2 cellular contexts compared by ENCODE assay signal in genomic region chr9:132020272-132020671, GRCh38.
TF ChIP-seq lines count a peak whose summit lies in the region.

No MANE protein-coding gene starts in this region.

TF ChIP-seq in endothelial cell of umbilical vein, 7 proteins besides CTCF, POLR2A, EP300 and RAD21:
- TF ChIP-seq FOS (IDR thresholded peaks at IDR 0.05; ENCODE audit: borderline replicate concordance, insufficient read depth, low read length) (no peak), POLR2AphosphoS5 (IDR thresholded peaks at IDR 0.05; ENCODE audit: insufficient read depth, low read depth, low read length) (no peak), MYC (IDR thresholded peaks at IDR 0.05; ENCODE audit: low read depth, low read length) (no peak), GATA2 (IDR thresholded peaks at IDR 0.05; ENCODE audit: insufficient read depth, insufficient read length, low read depth, low read length) (no peak), JUN (IDR thresholded peaks at IDR 0.05; ENCODE audit: borderline replicate concordance, insufficient read depth, insufficient read length, low read depth) (no peak), EZH2 (IDR thresholded peaks at IDR 0.05; ENCODE audit: borderline replicate concordance, low read depth, low read length, severe bottlenecking) (no peak)
- TF ChIP-seq, protein P1, sequence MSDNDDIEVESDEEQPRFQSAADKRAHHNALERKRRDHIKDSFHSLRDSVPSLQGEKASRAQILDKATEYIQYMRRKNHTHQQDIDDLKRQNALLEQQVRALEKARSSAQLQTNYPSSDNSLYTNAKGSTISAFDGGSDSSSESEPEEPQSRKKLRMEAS (IDR thresholded peaks at IDR 0.05; ENCODE audit: insufficient read depth, insufficient read length): no peak
TF ChIP-seq in endothelial cell of umbilical vein: peak in this region for 0.

TF ChIP-seq in HepG2, 621 proteins besides CTCF, POLR2A, EP300 and RAD21:
- TF ChIP-seq, protein P2, sequence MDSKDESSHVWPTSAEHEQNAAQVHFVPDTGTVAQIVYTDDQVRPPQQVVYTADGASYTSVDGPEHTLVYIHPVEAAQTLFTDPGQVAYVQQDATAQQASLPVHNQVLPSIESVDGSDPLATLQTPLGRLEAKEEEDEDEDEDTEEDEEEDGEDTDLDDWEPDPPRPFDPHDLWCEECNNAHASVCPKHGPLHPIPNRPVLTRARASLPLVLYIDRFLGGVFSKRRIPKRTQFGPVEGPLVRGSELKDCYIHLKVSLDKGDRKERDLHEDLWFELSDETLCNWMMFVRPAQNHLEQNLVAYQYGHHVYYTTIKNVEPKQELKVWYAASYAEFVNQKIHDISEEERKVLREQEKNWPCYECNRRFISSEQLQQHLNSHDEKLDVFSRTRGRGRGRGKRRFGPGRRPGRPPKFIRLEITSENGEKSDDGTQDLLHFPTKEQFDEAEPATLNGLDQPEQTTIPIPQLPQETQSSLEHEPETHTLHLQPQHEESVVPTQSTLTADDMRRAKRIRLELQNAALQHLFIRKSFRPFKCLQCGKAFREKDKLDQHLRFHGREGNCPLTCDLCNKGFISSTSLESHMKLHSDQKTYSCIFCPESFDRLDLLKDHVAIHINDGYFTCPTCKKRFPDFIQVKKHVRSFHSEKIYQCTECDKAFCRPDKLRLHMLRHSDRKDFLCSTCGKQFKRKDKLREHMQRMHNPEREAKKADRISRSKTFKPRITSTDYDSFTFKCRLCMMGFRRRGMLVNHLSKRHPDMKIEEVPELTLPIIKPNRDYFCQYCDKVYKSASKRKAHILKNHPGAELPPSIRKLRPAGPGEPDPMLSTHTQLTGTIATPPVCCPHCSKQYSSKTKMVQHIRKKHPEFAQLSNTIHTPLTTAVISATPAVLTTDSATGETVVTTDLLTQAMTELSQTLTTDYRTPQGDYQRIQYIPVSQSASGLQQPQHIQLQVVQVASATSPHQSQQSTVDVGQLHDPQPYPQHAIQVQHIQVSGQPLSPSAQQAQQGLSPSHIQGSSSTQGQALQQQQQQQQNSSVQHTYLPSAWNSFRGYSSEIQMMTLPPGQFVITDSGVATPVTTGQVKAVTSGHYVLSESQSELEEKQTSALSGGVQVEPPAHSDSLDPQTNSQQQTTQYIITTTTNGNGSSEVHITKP (CRISPR knock-in tag; IDR thresholded peaks at IDR 0.05; ENCODE audit: low read depth): no peak
- peak; percentile 64; the same call in 1 of the 2 replicates for TF ChIP-seq CEBPB (IDR thresholded peaks at IDR 0.05; ENCODE audit: borderline replicate concordance, low read depth, low read length)
- no peak for TF ChIP-seq FOXP1 (IDR thresholded peaks at IDR 0.05)
- TF ChIP-seq FOXP1 (CRISPR knock-in tag; IDR thresholded peaks at IDR 0.05): no peak
- no peak for TF ChIP-seq ETS1 (CRISPR knock-in tag; IDR thresholded peaks at IDR 0.05)
- no peak for TF ChIP-seq RXRB (CRISPR knock-in tag; IDR thresholded peaks at IDR 0.05; ENCODE audit: borderline replicate concordance)
- peak; percentile 54; the same call in 1 of the 2 replicates for TF ChIP-seq CEBPG (CRISPR knock-in tag; IDR thresholded peaks at IDR 0.05)
